Comparison of ENCODE assay signal across 12 cellular contexts in the genomic region with DNA sequence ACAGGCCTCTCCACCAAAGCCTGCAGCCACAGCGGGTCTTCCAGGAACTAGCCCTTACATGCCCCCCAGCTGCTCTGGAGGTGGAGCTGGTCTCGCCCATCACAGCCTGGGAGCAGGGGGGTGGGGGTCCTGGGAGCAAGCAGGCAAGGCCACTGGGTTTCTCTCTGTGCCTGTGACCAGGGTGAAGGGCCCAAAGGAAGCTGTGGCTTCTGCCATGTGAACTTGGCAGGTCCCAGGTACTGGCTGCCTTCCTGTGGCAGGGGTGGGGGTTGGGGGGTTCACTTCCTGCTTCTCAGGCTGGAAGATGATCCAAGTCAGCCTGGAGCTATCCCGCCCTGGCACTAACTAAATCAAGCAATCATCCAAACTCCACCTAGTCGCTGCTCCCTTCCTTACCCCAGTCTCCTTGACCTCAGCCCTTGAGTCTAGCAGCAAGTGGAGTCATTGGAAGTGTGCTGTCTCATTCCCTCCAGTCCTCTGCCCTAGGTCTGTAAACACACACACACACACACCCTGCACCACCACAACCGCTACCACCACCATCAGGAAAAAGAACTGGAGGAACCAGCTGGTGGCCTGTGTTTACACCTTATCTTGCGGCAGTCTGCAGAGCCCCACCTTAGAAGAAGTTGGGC. TPM values are rescaled to one million over a fixed set of nuclear protein-coding genes. Genes with fewer than 3 reads are reported as not detected.
DNase-seq lines count a peak whose midpoint lies in the region; ATAC-seq and TF ChIP-seq lines count a peak whose summit lies in the region.
"Had no signal": no experiment of that assay in that cellular context is flagged by ENCODE, and none has a peak within 500 bp of the region (broad histone marks: within the 10 kb centered on the region; RNA-seq: fewer than 3 reads in every experiment).

No MANE protein-coding gene starts in this region.

- H3K36me3 ChIP-seq in hepatocyte (replicated peaks; ENCODE audit: insufficient read depth, low read depth) (no peaks in the 10 kb centered on the region), sigmoid colon (no peaks in the 10 kb centered on the region)
- H3K36me3 ChIP-seq: neutrophil had no signal

- H3K9me3 ChIP-seq in hepatocyte (ENCODE audit: low read depth): no peaks in the 10 kb centered on the region
- peaks cover 0 to 6% (median 2%) of the 10 kb centered on the region in 4 donors for H3K9me3 ChIP-seq in sigmoid colon
- H3K9me3 ChIP-seq: neutrophil had no signal

- 55% methylated on average over 6 of the region's 6 CpGs for WGBS in hepatocyte (ENCODE audit: low lambda C conversion rate, missing lambda C conversion rate)
- WGBS in sigmoid colon, 2 donors: 20 to 43% methylated on average over 6 of the region's 6 CpGs

- no peak for ATAC-seq in GM19397 (IDR thresholded peaks at IDR 0.05; ENCODE audit: unreplicated experiment)
- no peak for ATAC-seq in HG03039 (IDR thresholded peaks at IDR 0.05; ENCODE audit: unreplicated experiment)

- DNase-seq in HT-29 (ENCODE audit: low spot score) (peak; percentile 88), UCSD-AML1 (lab: John Stamatoyannopoulos, UW; ENCODE audit: unreplicated experiment) (peak; percentile 70), hepatocyte (ENCODE audit: low spot score) (peak; percentile 53), substantia nigra (lab: John Stamatoyannopoulos, UW) (no peak), sigmoid colon (no peak)
- DNase-seq: activated CD4-positive, CD25-positive, alpha-beta regulatory T cell; NCI-H748 treated with DMSO at 0.1 percent for 48 hours; stimulated activated CD4-positive, alpha-beta T cell treated with anti-CD3 and anti-CD28 coated beads, Interleukin-15, amount 100 ng/mL, for 24 hours had no signal

- TF ChIP-seq POLR2A in sigmoid colon (IDR thresholded peaks at IDR 0.05): no peak

- H4K20me1 ChIP-seq in hepatocyte (ENCODE audit: insufficient read depth, poor library complexity, severe bottlenecking): no peaks in the 10 kb centered on the region

- no peaks in the 10 kb centered on the region for H3K9me2 ChIP-seq in hepatocyte (replicated peaks; ENCODE audit: insufficient read depth)

- no peak for TF ChIP-seq CTCF in hepatocyte (IDR thresholded peaks at IDR 0.05; ENCODE audit: poor library complexity)
- no peak for TF ChIP-seq CTCF in sigmoid colon (IDR thresholded peaks at IDR 0.05)

- H3K4me3 ChIP-seq in hepatocyte (no peak overlapping the region), sigmoid colon (no peak overlapping the region)
- H3K4me3 ChIP-seq: SK-N-MC had no signal

- H3K79me2 ChIP-seq in hepatocyte: no peaks in the 10 kb centered on the region

- no peak overlapping the region for H2AFZ ChIP-seq in hepatocyte

- H3K4me1 ChIP-seq in hepatocyte (ENCODE audit: insufficient read depth) (peaks cover 24% of the 10 kb centered on the region), sigmoid colon (peaks cover 0 to 4% (median 2%) of the 10 kb centered on the region in 4 donors)

- no peaks in the 10 kb centered on the region for H3K27me3 ChIP-seq in hepatocyte
- H3K27me3 ChIP-seq in sigmoid colon: peaks cover 0 to 6% (median 0%) of the 10 kb centered on the region in 3 donors
- H3K27me3 ChIP-seq: neutrophil had no signal

- TF ChIP-seq EP300 in sigmoid colon (IDR thresholded peaks at IDR 0.05): no peak

- H3K27ac ChIP-seq in hepatocyte: peak overlapping the region; percentile 86
- H3K27ac ChIP-seq in substantia nigra (ENCODE audit: low read depth, low read length, poor library complexity, severe bottlenecking): peak overlapping the region; percentile 90
- no peak overlapping the region for H3K27ac ChIP-seq in sigmoid colon
- H3K27ac ChIP-seq: neutrophil, SK-N-MC had no signal

- H3K4me2 ChIP-seq in hepatocyte: no peak overlapping the region

- intact Hi-C loops in sigmoid colon (cut with DNase I): no loop called here

RNA-seq across cellular contexts. Expression of gene MLKL, which starts 29.5 kb away (rescaled TPM):
- 19.3 and 27.5 TPM in 2 replicates for total RNA-seq in HT-29 (2014; rRNA removed; shearing (Covaris generic))
- total RNA-seq in hepatocyte: 3.3 and 5.6 TPM in 2 replicates
- 0.97 and 2.8 TPM in 2 replicates for polyA plus RNA-seq in hepatocyte
- 10 to 100 TPM in 1 of 4 donors, 1 to 10 TPM in 3; 5.0 to 11.0 (median 8.3) TPM for total RNA-seq in sigmoid colon
- polyA plus RNA-seq in sigmoid colon: 10 to 100 TPM in 1 of 3 donors, 1 to 10 TPM in 2; 6.9 to 26.5 (median 8.4) TPM

RNA-seq across cellular contexts. Expression of gene FA2H, which starts 44.5 kb away (rescaled TPM):
- 23.0 and 29.5 TPM in 2 replicates for total RNA-seq in HT-29 (2014; rRNA removed; shearing (Covaris generic))
- 1.6 and 2.1 TPM in 2 replicates for total RNA-seq in hepatocyte
- 5.9 and 7.8 TPM in 2 replicates for polyA plus RNA-seq in hepatocyte
- 1 to 10 TPM in 1 of 4 donors, under 1 TPM in 1, not detected in 2; 0.71 to 2.2 TPM for total RNA-seq in sigmoid colon
- 10 to 100 TPM in 2 of 3 donors, 1 to 10 TPM in 1; 6.0 to 31.0 (median 11.3) TPM for polyA plus RNA-seq in sigmoid colon

Comparison
In these comparisons a context has a peak if more than half of its experiments do, and no peak if none do; other contexts are left out.
1. DNase-seq: peak in HT-29 (single experiment), UCSD-AML1 (single experiment) and hepatocyte (single experiment); none in substantia nigra (0 of 49) and sigmoid colon (single experiment).
2. H3K27ac ChIP-seq: peak in hepatocyte (single experiment) and substantia nigra (single experiment); none in sigmoid colon (0 of 4).